Comparison of ENCODE assay signal across 3 cellular contexts in genomic region chr11:97000481-97000880, GRCh38.
"Had no signal": no experiment of that assay in that cellular context is flagged by ENCODE, and none has a peak within 500 bp of the region (broad histone marks: within the 10 kb centered on the region; RNA-seq: fewer than 3 reads in every experiment).

No MANE protein-coding gene starts in this region.

- H3K4me3 ChIP-seq: GM12878 had no signal

- ATAC-seq: GM12878 had no signal

- DNase-seq: GDM1, GF-D8 had no signal
